Comparison of ENCODE assay signal across 1 cellular context in genomic region chr6:2883673-2884072, GRCh38.
TF ChIP-seq lines count a peak whose summit lies in the region.

No MANE protein-coding gene starts in this region.

TF ChIP-seq in WTC11, 78 proteins besides CTCF, POLR2A, EP300 and RAD21 (continued from another document):
- TF ChIP-seq FOXP4 (CRISPR knock-in tag; IDR thresholded peaks at IDR 0.05) (no peak), OVOL2 (CRISPR knock-in tag; IDR thresholded peaks at IDR 0.05; ENCODE audit: borderline replicate concordance) (no peak), FOXP1 (CRISPR knock-in tag; IDR thresholded peaks at IDR 0.05; ENCODE audit: borderline replicate concordance) (no peak), ZNF423 (CRISPR knock-in tag; IDR thresholded peaks at IDR 0.05) (no peak), NFATC4 (CRISPR knock-in tag; IDR thresholded peaks at IDR 0.05) (no peak), PRRX2 (CRISPR knock-in tag; IDR thresholded peaks at IDR 0.05) (no peak), AFF4 (CRISPR knock-in tag; IDR thresholded peaks at IDR 0.05; ENCODE audit: borderline replicate concordance) (no peak), ATF6 (CRISPR knock-in tag; IDR thresholded peaks at IDR 0.05) (no peak), ZNF532 (CRISPR knock-in tag; IDR thresholded peaks at IDR 0.05; ENCODE audit: borderline replicate concordance) (no peak)
- TF ChIP-seq, protein P1, sequence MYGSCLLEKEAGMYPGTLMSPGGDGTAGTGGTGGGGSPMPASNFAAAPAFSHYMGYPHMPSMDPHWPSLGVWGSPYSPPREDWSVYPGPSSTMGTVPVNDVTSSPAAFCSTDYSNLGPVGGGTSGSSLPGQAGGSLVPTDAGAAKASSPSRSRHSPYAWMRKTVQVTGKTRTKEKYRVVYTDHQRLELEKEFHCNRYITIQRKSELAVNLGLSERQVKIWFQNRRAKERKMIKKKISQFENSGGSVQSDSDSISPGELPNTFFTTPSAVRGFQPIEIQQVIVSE (CRISPR knock-in tag; IDR thresholded peaks at IDR 0.05; ENCODE audit: borderline replicate concordance): no peak
- TF ChIP-seq, protein P2, sequence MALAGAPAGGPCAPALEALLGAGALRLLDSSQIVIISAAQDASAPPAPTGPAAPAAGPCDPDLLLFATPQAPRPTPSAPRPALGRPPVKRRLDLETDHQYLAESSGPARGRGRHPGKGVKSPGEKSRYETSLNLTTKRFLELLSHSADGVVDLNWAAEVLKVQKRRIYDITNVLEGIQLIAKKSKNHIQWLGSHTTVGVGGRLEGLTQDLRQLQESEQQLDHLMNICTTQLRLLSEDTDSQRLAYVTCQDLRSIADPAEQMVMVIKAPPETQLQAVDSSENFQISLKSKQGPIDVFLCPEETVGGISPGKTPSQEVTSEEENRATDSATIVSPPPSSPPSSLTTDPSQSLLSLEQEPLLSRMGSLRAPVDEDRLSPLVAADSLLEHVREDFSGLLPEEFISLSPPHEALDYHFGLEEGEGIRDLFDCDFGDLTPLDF (CRISPR knock-in tag; IDR thresholded peaks at IDR 0.05): no peak
